In the genomic region with DNA sequence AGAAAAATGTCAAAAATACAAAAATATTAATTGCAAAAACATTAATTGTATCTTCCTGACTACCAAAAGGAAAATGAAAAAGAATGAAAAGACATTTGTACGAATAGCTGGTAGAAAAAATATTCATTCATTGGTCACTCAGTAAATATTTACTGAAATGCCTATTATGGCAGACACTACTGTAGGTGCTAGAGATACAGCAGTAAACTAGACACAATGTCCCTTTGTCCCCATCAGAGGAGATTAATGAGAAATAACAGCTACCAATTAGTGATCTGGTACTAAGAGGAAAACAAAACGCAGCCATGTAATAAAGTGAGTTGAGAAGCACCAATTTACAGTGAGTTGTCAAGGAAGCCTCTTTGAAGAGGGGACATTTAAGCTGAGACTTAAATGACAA, we compare ENCODE assay signal across 26 cellular contexts.
DNase-seq lines count a peak whose midpoint lies in the region; ATAC-seq and TF ChIP-seq lines count a peak whose summit lies in the region.
"Had no signal": no experiment of that assay in that cellular context is flagged by ENCODE, and none has a peak within 500 bp of the region (broad histone marks: within the 10 kb centered on the region; RNA-seq: fewer than 3 reads in every experiment).

No MANE protein-coding gene starts in this region.

- POLR2A ChIA-PET in naive thymus-derived CD4-positive, alpha-beta T cell (lab: Charles Lee) = no interaction called here

- H3K27me3 ChIP-seq in naive thymus-derived CD4-positive, alpha-beta T cell (ENCODE audit: control insufficient read depth in 2 of 2, insufficient read depth in 2 of 2, low read length in 2 of 2) = no peaks in the 10 kb centered on the region
- H3K27me3 ChIP-seq: brain microvascular endothelial cell, colonic mucosa, gastroesophageal sphincter, tibial artery had no signal

- intact Hi-C loops in natural killer cell (cut with micrococcal nuclease) = no loop called here
- intact Hi-C loops in naive thymus-derived CD4-positive, alpha-beta T cell (cut with micrococcal nuclease) = loop anchor here in 1 of 2 donors (5.0 kb wide), 1 partner anchor 39 kb away; no protein-coding TSS in a partner anchor

- peaks cover 8% of the 10 kb centered on the region for H3K36me3 Mint-ChIP-seq in natural killer cell
- H3K36me3 Mint-ChIP-seq in natural killer cell treated with Interleukin-12 subunit alpha and Interleukin-12 subunit beta and Interleukin-15 and Interleukin-18, amount 100 ng/mL, for 72 hours = no peaks in the 10 kb centered on the region
- H3K36me3 Mint-ChIP-seq in naive thymus-derived CD4-positive, alpha-beta T cell = peaks cover 0 to 24% (median 11%) of the 10 kb centered on the region in 5 donors

- CTCF ChIA-PET in naive thymus-derived CD4-positive, alpha-beta T cell (lab: Charles Lee) = no interaction called here

- H3K4me1 ChIP-seq in naive thymus-derived CD4-positive, alpha-beta T cell (ENCODE audit: control insufficient read depth in 2 of 2, insufficient read depth in 2 of 2, low read length in 2 of 2) = no peaks in the 10 kb centered on the region
- H3K4me1 ChIP-seq: colonic mucosa, gastroesophageal sphincter had no signal

- no peak for TF ChIP-seq CTCF in natural killer cell (IDR thresholded peaks at IDR 0.05)

- H3K36me3 ChIP-seq in naive thymus-derived CD4-positive, alpha-beta T cell (ENCODE audit: control insufficient read depth in 2 of 3, insufficient read depth in 3 of 3, low read length in 3 of 3) = no peaks in the 10 kb centered on the region
- H3K36me3 ChIP-seq: brain microvascular endothelial cell, colonic mucosa, gastroesophageal sphincter, tibial artery had no signal

- no peaks in the 10 kb centered on the region for H3K9me3 ChIP-seq in naive thymus-derived CD4-positive, alpha-beta T cell (ENCODE audit: control insufficient read depth in 2 of 3, low read length in 3 of 3)
- H3K9me3 ChIP-seq: colonic mucosa, tibial artery had no signal

- H3K4me1 Mint-ChIP-seq in natural killer cell = peaks cover 13 to 14% of the 10 kb centered on the region in 2 donors
- H3K4me1 Mint-ChIP-seq in natural killer cell treated with Interleukin-12 subunit alpha and Interleukin-12 subunit beta and Interleukin-15 and Interleukin-18, amount 100 ng/mL, for 72 hours (ENCODE audit: low read depth in 2 of 2) = peaks cover 9 to 19% of the 10 kb centered on the region in 2 donors
- peaks cover 0 to 5% (median 0%) of the 10 kb centered on the region in 7 donors for H3K4me1 Mint-ChIP-seq in naive thymus-derived CD4-positive, alpha-beta T cell

- no peak overlapping the region for H3K4me3 Mint-ChIP-seq in natural killer cell
- H3K4me3 Mint-ChIP-seq in natural killer cell treated with Interleukin-12 subunit alpha and Interleukin-12 subunit beta and Interleukin-15 and Interleukin-18, amount 100 ng/mL, for 72 hours = no peak overlapping the region
- H3K4me3 Mint-ChIP-seq in naive thymus-derived CD4-positive, alpha-beta T cell = peak overlapping the region in 1 of 10 donors; percentile 38
- H3K4me3 Mint-ChIP-seq: T-helper 2 cell treated with Interferon-gamma antibody and Interleukin-4, amounts not matched to agents 5 μg/mL and 100 μg/mL, for 36 hours had no signal

- DNase-seq in natural killer cell (no peak), NCI-H146 (lab: John Stamatoyannopoulos, UW) (peak; percentile 67), putamen (ENCODE audit: low spot score) (no peak)
- no peak for DNase-seq in natural killer cell treated with Interleukin-12 subunit alpha and Interleukin-12 subunit beta and Interleukin-15 and Interleukin-18, amount 100 ng/mL, for 72 hours (ENCODE audit: low spot score)
- no peak for DNase-seq in naive thymus-derived CD4-positive, alpha-beta T cell
- DNase-seq: activated CD4-positive, alpha-beta T cell treated with anti-CD3 and anti-CD28 coated beads, Interleukin-2, amount 50 U/mL, for 4 hours; activated CD8-positive, alpha-beta memory T cell treated with anti-CD3 and anti-CD28 coated beads, Interleukin-2, amount 50 U/mL, for 48 hours; activated effector memory CD4-positive, alpha-beta T cell treated with Interleukin-2 at 50 U/mL for 16 hours; AML-193; brain microvascular endothelial cell; CD8-positive, alpha-beta memory T cell; colonic mucosa; HCEC 1CT; kidney glomerular epithelial cell; mesenchymal stem cell; right cardiac atrium; stimulated activated CD4-positive, alpha-beta T cell treated with anti-CD3 and anti-CD28 coated beads, Interleukin-12 subunit alpha, Interleukin-12 subunit beta, amount 100 ng/mL, for 4 hours; stimulated activated CD4-positive, alpha-beta T cell treated with anti-CD3 and anti-CD28 coated beads, Interleukin-4, amount 100 ng/mL, for 4 hours; stimulated activated naive CD8-positive, alpha-beta T cell treated with anti-CD3 and anti-CD28 coated beads, Interleukin-15, Interleukin-2, amounts not matched to agents 100 U/mL and 50 U/mL, for 24 hours; tibial artery had no signal

- no peaks in the 10 kb centered on the region for H3K27me3 Mint-ChIP-seq in natural killer cell (ENCODE audit: low read depth in 2 of 2)
- H3K27me3 Mint-ChIP-seq in natural killer cell treated with Interleukin-12 subunit alpha and Interleukin-12 subunit beta and Interleukin-15 and Interleukin-18, amount 100 ng/mL, for 72 hours = no peaks in the 10 kb centered on the region
- H3K27me3 Mint-ChIP-seq in naive thymus-derived CD4-positive, alpha-beta T cell = no peaks in the 10 kb centered on the region
- H3K27me3 Mint-ChIP-seq: CD8-positive, alpha-beta memory T cell had no signal

- H3K27ac ChIP-seq in angular gyrus (ENCODE audit: low read depth, low read length) = peak overlapping the region; percentile 31
- H3K27ac ChIP-seq in naive thymus-derived CD4-positive, alpha-beta T cell (ENCODE audit: low read depth, low read length) = no peak overlapping the region
- H3K27ac ChIP-seq: brain microvascular endothelial cell, colonic mucosa, gastroesophageal sphincter, RWPE1, SK-N-MC, tibial artery had no signal

- ATAC-seq in natural killer cell = no peak
- no peak for ATAC-seq in natural killer cell treated with Interleukin-12 subunit alpha and Interleukin-12 subunit beta and Interleukin-15 and Interleukin-18, amount 100 ng/mL, for 72 hours
- no peak for ATAC-seq in HG03442 (IDR thresholded peaks at IDR 0.05; ENCODE audit: unreplicated experiment)
- no peak for ATAC-seq in naive thymus-derived CD4-positive, alpha-beta T cell
- ATAC-seq: gastroesophageal sphincter; stimulated activated naive CD8-positive, alpha-beta T cell treated with anti-CD3 and anti-CD28 coated beads, Interleukin-15, Interleukin-2, amounts not matched to agents 100 U/mL and 50 U/mL, for 24 hours had no signal

- H3K9me3 Mint-ChIP-seq in natural killer cell = no peaks in the 10 kb centered on the region
- H3K9me3 Mint-ChIP-seq in natural killer cell treated with Interleukin-12 subunit alpha and Interleukin-12 subunit beta and Interleukin-15 and Interleukin-18, amount 100 ng/mL, for 72 hours = no peaks in the 10 kb centered on the region
- H3K9me3 Mint-ChIP-seq in naive thymus-derived CD4-positive, alpha-beta T cell = peaks cover 0 to 12% (median 2%) of the 10 kb centered on the region in 11 donors

- peak overlapping the region; percentile 45 to 73 for H3K27ac Mint-ChIP-seq in natural killer cell
- peak overlapping the region in 1 of 2 donors; percentile 69 for H3K27ac Mint-ChIP-seq in natural killer cell treated with Interleukin-12 subunit alpha and Interleukin-12 subunit beta and Interleukin-15 and Interleukin-18, amount 100 ng/mL, for 72 hours
- H3K27ac Mint-ChIP-seq in naive thymus-derived CD4-positive, alpha-beta T cell = no peak overlapping the region
- H3K27ac Mint-ChIP-seq: T-helper 2 cell treated with Interferon-gamma antibody and Interleukin-4, amounts not matched to agents 5 μg/mL and 100 μg/mL, for 36 hours had no signal

- H3K4me3 ChIP-seq in naive thymus-derived CD4-positive, alpha-beta T cell (ENCODE audit: low read length) = no peak overlapping the region
- H3K4me3 ChIP-seq: colonic mucosa, gastroesophageal sphincter, SK-N-MC, tibial artery had no signal

Comparison
In these comparisons a context has a peak if more than half of its experiments do, and no peak if none do; other contexts are left out.
1. H3K27ac Mint-ChIP-seq: peak in natural killer cell (2 of 2); none in naive thymus-derived CD4-positive, alpha-beta T cell (0 of 9).